Comparison of ENCODE assay signal across 23 cellular contexts in the genomic region with DNA sequence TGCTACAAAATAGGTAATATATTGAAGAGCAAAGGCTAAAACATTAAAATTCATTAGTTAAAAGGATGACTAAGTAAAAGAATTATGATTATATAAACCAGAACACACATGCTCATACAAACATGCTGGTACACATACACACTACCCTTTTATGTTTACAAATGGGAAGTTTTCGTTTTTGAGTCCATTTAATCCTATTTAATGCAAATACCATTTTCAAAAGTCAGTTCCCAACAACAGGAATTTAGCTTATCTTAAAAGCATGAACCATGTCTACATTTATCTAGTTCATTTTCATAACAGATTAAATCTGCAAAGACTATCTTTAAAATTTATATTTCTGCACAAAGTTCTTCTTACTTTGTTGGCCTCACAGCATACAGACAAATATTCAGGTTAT.
"Had no signal": no experiment of that assay in that cellular context is flagged by ENCODE, and none has a peak within 500 bp of the region (broad histone marks: within the 10 kb centered on the region; RNA-seq: fewer than 3 reads in every experiment).

No MANE protein-coding gene starts in this region.

- DNase-seq: cortex of kidney; effector memory CD8-positive, alpha-beta T cell; foreskin keratinocyte; heart left ventricle; hippocampal formation; left cardiac atrium; left lung; mesendoderm; naive thymus-derived CD8-positive, alpha-beta T cell; nephron progenitor cell; nucleus accumbens; psoas muscle; right cardiac atrium; stimulated activated CD4-positive, alpha-beta T cell treated with anti-CD3 and anti-CD28 coated beads, Interleukin-12 subunit alpha, Interleukin-12 subunit beta, amount 100 ng/mL, for 4 hours; stimulated activated CD4-positive, alpha-beta T cell treated with anti-CD3 and anti-CD28 coated beads, Interleukin-1b, Interleukin-23, amount 100 ng/mL, for 48 hours; stimulated activated CD4-positive, alpha-beta T cell treated with anti-CD3 and anti-CD28 coated beads, Interleukin-4, amount 100 ng/mL, for 1 hour; stimulated activated CD8-positive, alpha-beta memory T cell treated with anti-CD3 and anti-CD28 coated beads, Interleukin-4, amount 100 ng/mL, for 48 hours; stimulated activated naive CD4-positive, alpha-beta T cell; stimulated activated naive CD8-positive, alpha-beta T cell treated with anti-CD3 and anti-CD28 coated beads, Interleukin-15, amount 100 ng/mL, for 72 hours; thyroid gland had no signal

- H3K4me3 ChIP-seq: gastroesophageal sphincter, heart left ventricle, left lung, psoas muscle, skin epidermis, thyroid gland had no signal

- H3K27ac Mint-ChIP-seq: effector memory CD8-positive, alpha-beta T cell; naive thymus-derived CD8-positive, alpha-beta T cell; nephron progenitor cell; stimulated activated naive CD8-positive, alpha-beta T cell treated with anti-CD3 and anti-CD28 coated beads, Interleukin-15, amount 100 ng/mL, for 72 hours had no signal

- H3K27me3 ChIP-seq: foreskin keratinocyte, gastroesophageal sphincter, heart left ventricle, left lung, thyroid gland had no signal

- H3K9me3 Mint-ChIP-seq: effector memory CD8-positive, alpha-beta T cell; naive thymus-derived CD8-positive, alpha-beta T cell; nephron progenitor cell; stimulated activated naive CD8-positive, alpha-beta T cell treated with anti-CD3 and anti-CD28 coated beads, Interleukin-15, amount 100 ng/mL, for 72 hours had no signal

- H3K27ac ChIP-seq: gastroesophageal sphincter, heart left ventricle, left lung, psoas muscle, skin epidermis, thyroid gland had no signal

- H3K4me3 Mint-ChIP-seq: effector memory CD8-positive, alpha-beta T cell; naive thymus-derived CD8-positive, alpha-beta T cell; nephron progenitor cell; stimulated activated naive CD8-positive, alpha-beta T cell treated with anti-CD3 and anti-CD28 coated beads, Interleukin-15, amount 100 ng/mL, for 72 hours had no signal

- H3K4me1 ChIP-seq: foreskin keratinocyte, psoas muscle, thyroid gland had no signal

- H3K27me3 Mint-ChIP-seq: effector memory CD8-positive, alpha-beta T cell; naive thymus-derived CD8-positive, alpha-beta T cell; stimulated activated naive CD8-positive, alpha-beta T cell treated with anti-CD3 and anti-CD28 coated beads, Interleukin-15, amount 100 ng/mL, for 72 hours had no signal

- H3K9me3 ChIP-seq: gastroesophageal sphincter, heart left ventricle, left lung, psoas muscle, thyroid gland had no signal

- ATAC-seq: effector memory CD8-positive, alpha-beta T cell; esophagus mucosa; foreskin keratinocyte; gastroesophageal sphincter; heart left ventricle; left cardiac atrium; left lung; naive thymus-derived CD8-positive, alpha-beta T cell; psoas muscle; right cardiac atrium; stimulated activated naive CD8-positive, alpha-beta T cell treated with anti-CD3 and anti-CD28 coated beads, Interleukin-15, amount 100 ng/mL, for 72 hours had no signal
